ENCODE assay signal across 24 cellular contexts in the genomic region with DNA sequence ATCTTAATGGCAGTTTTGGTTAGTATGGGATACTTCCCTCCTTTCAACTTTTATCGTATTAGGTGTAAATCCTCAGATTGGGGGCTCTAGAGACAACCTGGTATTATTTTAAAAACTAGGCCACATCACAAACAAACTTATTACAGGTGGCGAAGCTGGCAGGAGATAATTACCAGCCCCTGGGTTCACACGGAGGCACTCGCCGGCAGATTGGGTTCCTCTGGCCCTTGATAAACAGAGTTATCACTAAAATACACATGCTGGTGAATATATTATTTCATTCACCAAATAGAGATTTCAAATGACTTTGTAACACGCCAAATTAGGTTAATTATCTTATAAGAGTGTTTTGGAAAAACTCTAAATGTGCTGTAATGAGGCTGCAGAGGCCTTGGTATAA.
"Had no signal": no experiment of that assay in that cellular context is flagged by ENCODE, and none has a peak within 500 bp of the region (broad histone marks: within the 10 kb centered on the region; RNA-seq: fewer than 3 reads in every experiment).

No MANE protein-coding gene starts in this region.

- DNase-seq: activated CD4-positive, alpha-beta memory T cell treated with anti-CD3 and anti-CD28 coated beads for 36 hours; activated CD4-positive, alpha-beta T cell treated with anti-CD3 and anti-CD28 coated beads, Interleukin-2, amount 10 ng/mL, durations not matched to agents 7 days and 5 days; activated CD4-positive, CD25-positive, alpha-beta regulatory T cell; activated CD8-positive, alpha-beta memory T cell treated with anti-CD3 and anti-CD28 coated beads for 24 hours; activated effector memory CD4-positive, alpha-beta T cell treated with anti-CD3 and anti-CD28 coated beads, Interleukin-2, amount 50 U/mL, for 16 hours; activated naive CD4-positive, alpha-beta T cell treated with Interleukin-2 at 50 U/mL for 16 hours; activated naive CD8-positive, alpha-beta T cell treated with anti-CD3 and anti-CD28 coated beads, Interleukin-2, amount 50 U/mL, for 24 hours; activated T-cell treated with anti-CD3 and anti-CD28 coated beads, Interleukin-2, amount 50 U/mL, for 4 hours; amniotic stem cell; MG63; MV-4-11; NCI-H1105; NCI-H1694; NCI-H2029; NCI-H2107; NCI-H2171 treated with DMSO at 0.1 percent for 48 hours; NCI-H226; NCI-H526; RPMI8226; SJCRH30; SK-N-SH; T-helper 1 cell had no signal

- H3K27ac ChIP-seq: ascending aorta, SJCRH30 had no signal

- H3K36me3 ChIP-seq: ascending aorta, MG63, SJCRH30 had no signal

- H3K4me1 ChIP-seq: ascending aorta, SJCRH30 had no signal

- H3K9me3 ChIP-seq: ascending aorta, body of pancreas, MG63, SJCRH30, SK-N-SH had no signal

- H3K27me3 ChIP-seq: ascending aorta, body of pancreas, MG63, SJCRH30 had no signal

- H3K4me3 ChIP-seq: ascending aorta, body of pancreas, MG63, SJCRH30 had no signal
